In the genomic region with DNA sequence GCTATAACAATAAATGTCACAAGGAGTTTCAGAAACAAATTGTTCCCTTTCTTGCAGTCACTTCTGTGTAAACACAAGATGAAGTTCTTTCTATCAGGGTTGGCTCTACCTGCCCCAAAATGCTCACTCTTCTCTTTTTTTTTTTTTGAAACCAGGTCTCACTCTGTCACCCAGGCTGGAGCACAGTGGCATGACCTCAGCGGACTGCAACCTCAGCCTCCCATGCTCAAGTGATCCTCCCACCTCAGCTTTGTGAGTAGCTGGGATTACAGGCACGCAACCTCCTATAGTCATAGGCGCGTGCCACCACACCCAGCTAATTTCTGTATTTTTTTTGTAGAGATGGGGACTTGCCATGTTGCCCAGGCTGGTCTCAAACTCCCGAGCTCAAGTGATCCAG, we compare ENCODE assay signal across 23 cellular contexts. TPM values are rescaled to one million over a fixed set of nuclear protein-coding genes. Genes with fewer than 3 reads are reported as not detected.
DNase-seq lines count a peak whose midpoint lies in the region; ATAC-seq, FAIRE-seq and TF ChIP-seq lines count a peak whose summit lies in the region.
"Had no signal": no experiment of that assay in that cellular context is flagged by ENCODE, and none has a peak within 500 bp of the region (broad histone marks: within the 10 kb centered on the region; RNA-seq: fewer than 3 reads in every experiment).

No MANE protein-coding gene starts in this region.

- no peak overlapping the region for H2BK5ac ChIP-seq in neuronal stem cell (ENCODE audit: low read length)

- H4K91ac ChIP-seq in neuronal stem cell (ENCODE audit: low read depth, low read length, poor library complexity): no peak overlapping the region

- no peak overlapping the region for H3K4ac ChIP-seq in neuronal stem cell (ENCODE audit: low read length)

- no peak overlapping the region for H2BK120ac ChIP-seq in neuronal stem cell (ENCODE audit: low read depth, low read length)

- no peaks in the 10 kb centered on the region for H3K9me3 Mint-ChIP-seq in activated CD8-positive, alpha-beta memory T cell treated with anti-CD3 and anti-CD28 coated beads, Interleukin-2, amount 10 ng/mL, durations not matched to agents 7 days and 5 days (ENCODE audit: low read depth)
- no peaks in the 10 kb centered on the region for H3K9me3 Mint-ChIP-seq in nephron progenitor cell
- H3K9me3 Mint-ChIP-seq in natural killer cell treated with Interleukin-12 subunit alpha and Interleukin-12 subunit beta and Interleukin-15 and Interleukin-18, amount 100 ng/mL, for 72 hours: no peaks in the 10 kb centered on the region
- H3K9me3 Mint-ChIP-seq: CD4-positive, alpha-beta T cell; CD8-positive, alpha-beta memory T cell; GM23338 had no signal

- H3K4me1 Mint-ChIP-seq in activated CD8-positive, alpha-beta memory T cell treated with anti-CD3 and anti-CD28 coated beads, Interleukin-2, amount 10 ng/mL, durations not matched to agents 7 days and 5 days: peaks cover 8% of the 10 kb centered on the region
- peaks cover 25% of the 10 kb centered on the region for H3K4me1 Mint-ChIP-seq in nephron progenitor cell
- peaks cover 0 to 4% of the 10 kb centered on the region in 2 donors for H3K4me1 Mint-ChIP-seq in natural killer cell treated with Interleukin-12 subunit alpha and Interleukin-12 subunit beta and Interleukin-15 and Interleukin-18, amount 100 ng/mL, for 72 hours (ENCODE audit: low read depth in 2 of 2)
- H3K4me1 Mint-ChIP-seq: CD14-positive monocyte; CD8-positive, alpha-beta memory T cell had no signal

- H3K14ac ChIP-seq in neuronal stem cell (ENCODE audit: low read length): no peak overlapping the region

- no peak overlapping the region for H4K8ac ChIP-seq in neuronal stem cell (ENCODE audit: low read depth, low read length)

- H3K27ac ChIP-seq in neuronal stem cell (replicated peaks; ENCODE audit: low read length) (no peak overlapping the region), small intestine (ENCODE audit: low read depth in 1 of 2, low read length in 1 of 2) (no peak overlapping the region)
- H3K27ac ChIP-seq: 22Rv1; BLaER1 treated with 17β-estradiol and CSF1 and Interleukin-3, amounts not matched to agents 10 nM and 100 nM had no signal

- H3K27me3 Mint-ChIP-seq in activated CD8-positive, alpha-beta memory T cell treated with anti-CD3 and anti-CD28 coated beads, Interleukin-2, amount 10 ng/mL, durations not matched to agents 7 days and 5 days: no peaks in the 10 kb centered on the region
- H3K27me3 Mint-ChIP-seq in nephron progenitor cell (ENCODE audit: low read depth, poor library complexity): peaks cover 3% of the 10 kb centered on the region
- no peaks in the 10 kb centered on the region for H3K27me3 Mint-ChIP-seq in natural killer cell treated with Interleukin-12 subunit alpha and Interleukin-12 subunit beta and Interleukin-15 and Interleukin-18, amount 100 ng/mL, for 72 hours
- H3K27me3 Mint-ChIP-seq: CD4-positive, alpha-beta T cell had no signal

- CTCF ChIA-PET in activated CD8-positive, alpha-beta memory T cell treated with anti-CD3 and anti-CD28 coated beads, Interleukin-2, amount 10 ng/mL, durations not matched to agents 7 days and 5 days (lab: Charles Lee): no interaction called here

- no peak overlapping the region for H2BK12ac ChIP-seq in neuronal stem cell (ENCODE audit: low read length)

- no peak overlapping the region for H3K9ac ChIP-seq in neuronal stem cell (ENCODE audit: low read depth, low read length, poor library complexity)
- H3K9ac ChIP-seq: BLaER1 treated with 17β-estradiol and CSF1 and Interleukin-3, amounts not matched to agents 10 nM and 100 nM had no signal

- no peak for FAIRE-seq in small intestine (lab: Jason Lieb, UNC)
- FAIRE-seq: A204.1, D721Med, GM12878, H54 had no signal

- H2AK5ac ChIP-seq in neuronal stem cell (ENCODE audit: low read depth, low read length): peak overlapping the region; percentile 79

- no peak overlapping the region for H3K4me2 ChIP-seq in neuronal stem cell (ENCODE audit: insufficient read depth, low read length, poor library complexity, severe bottlenecking)
- H3K4me2 ChIP-seq: BLaER1 treated with 17β-estradiol and CSF1 and Interleukin-3, amounts not matched to agents 10 nM and 100 nM; GM23338 had no signal

- H3K4me3 ChIP-seq in neuronal stem cell (ENCODE audit: low read length in 2 of 2): no peak overlapping the region
- H3K4me3 ChIP-seq in small intestine (ENCODE audit: low read depth in 1 of 2, low read length in 2 of 2): no peak overlapping the region
- H3K4me3 ChIP-seq: BLaER1 treated with 17β-estradiol and CSF1 and Interleukin-3, amounts not matched to agents 10 nM and 100 nM; GM12878; GM23338 had no signal

- H3K36me3 ChIP-seq in neuronal stem cell (replicated peaks in 1 of 2; ENCODE audit: control insufficient read depth in 2 of 2, insufficient read depth in 2 of 2, low read length in 2 of 2) (no peaks in the 10 kb centered on the region), small intestine (ENCODE audit: control insufficient read depth in 2 of 2, insufficient read depth in 2 of 2, low read length in 2 of 2) (no peaks in the 10 kb centered on the region)
- H3K36me3 ChIP-seq: BE2C; BLaER1 treated with 17β-estradiol and CSF1 and Interleukin-3, amounts not matched to agents 10 nM and 100 nM had no signal

- no peaks in the 10 kb centered on the region for H3K27me3 ChIP-seq in neuronal stem cell (ENCODE audit: control insufficient read depth in 3 of 3, insufficient read depth in 3 of 3, low read depth in 1 of 3, low read length in 3 of 3)
- H3K27me3 ChIP-seq in small intestine (ENCODE audit: control insufficient read depth in 2 of 2, insufficient read depth in 2 of 2, low read length in 2 of 2): no peaks in the 10 kb centered on the region
- H3K27me3 ChIP-seq: BE2C; BLaER1 treated with 17β-estradiol and CSF1 and Interleukin-3, amounts not matched to agents 10 nM and 100 nM had no signal

- DNase-seq in activated CD8-positive, alpha-beta memory T cell treated with anti-CD3 and anti-CD28 coated beads, Interleukin-2, amount 50 U/mL, for 48 hours: peak; percentile 4
- DNase-seq in activated CD8-positive, alpha-beta memory T cell treated with anti-CD3 and anti-CD28 coated beads, Interleukin-2, amount 10 ng/mL, durations not matched to agents 7 days and 5 days: no peak
- no peak for DNase-seq in nephron progenitor cell
- no peak for DNase-seq in neuronal stem cell (ENCODE audit: low spot score)
- DNase-seq in small intestine: no peak
- no peak for DNase-seq in natural killer cell treated with Interleukin-12 subunit alpha and Interleukin-12 subunit beta and Interleukin-15 and Interleukin-18, amount 100 ng/mL, for 72 hours (ENCODE audit: low spot score)
- no peak for DNase-seq in OCI-M2 (lab: John Stamatoyannopoulos, UW; ENCODE audit: unreplicated experiment)
- DNase-seq: BE2C; CD4-positive, alpha-beta T cell; CD8-positive, alpha-beta memory T cell; DMS 273 treated with DMSO at 0.1 percent for 48 hours; EL; GDM1; HCEC 1CT had no signal

- H3K36me3 Mint-ChIP-seq in activated CD8-positive, alpha-beta memory T cell treated with anti-CD3 and anti-CD28 coated beads, Interleukin-2, amount 10 ng/mL, durations not matched to agents 7 days and 5 days: no peaks in the 10 kb centered on the region
- H3K36me3 Mint-ChIP-seq in nephron progenitor cell (ENCODE audit: low read depth): no peaks in the 10 kb centered on the region
- no peaks in the 10 kb centered on the region for H3K36me3 Mint-ChIP-seq in natural killer cell treated with Interleukin-12 subunit alpha and Interleukin-12 subunit beta and Interleukin-15 and Interleukin-18, amount 100 ng/mL, for 72 hours
- H3K36me3 Mint-ChIP-seq: CD14-positive monocyte had no signal

- H3K9me3 ChIP-seq in neuronal stem cell (replicated peaks in 1 of 2; ENCODE audit: control insufficient read depth in 2 of 2, insufficient read depth in 1 of 2, low read depth in 1 of 2, low read length in 2 of 2): no peaks in the 10 kb centered on the region
- no peaks in the 10 kb centered on the region for H3K9me3 ChIP-seq in small intestine (ENCODE audit: control insufficient read depth, low read depth)
- H3K9me3 ChIP-seq: BE2C; BLaER1 treated with 17β-estradiol and CSF1 and Interleukin-3, amounts not matched to agents 10 nM and 100 nM had no signal

- no peak for ATAC-seq in activated CD8-positive, alpha-beta memory T cell treated with anti-CD3 and anti-CD28 coated beads, Interleukin-2, amount 10 ng/mL, durations not matched to agents 7 days and 5 days
- peak; percentile 33 for ATAC-seq in esophagus mucosa
- ATAC-seq in natural killer cell treated with Interleukin-12 subunit alpha and Interleukin-12 subunit beta and Interleukin-15 and Interleukin-18, amount 100 ng/mL, for 72 hours: no peak
- ATAC-seq: GM12878, GM23338 had no signal

- H3K23ac ChIP-seq in neuronal stem cell (ENCODE audit: low read depth, low read length, poor library complexity): no peak overlapping the region

- H3K4me1 ChIP-seq in neuronal stem cell (ENCODE audit: control insufficient read depth in 2 of 2, insufficient read depth in 1 of 2, low read depth in 1 of 2, low read length in 2 of 2): peaks cover 11 to 16% of the 10 kb centered on the region in 2 donors
- no peaks in the 10 kb centered on the region for H3K4me1 ChIP-seq in small intestine (ENCODE audit: control insufficient read depth in 2 of 2, insufficient read depth in 1 of 2, low read depth in 1 of 2, low read length in 1 of 2)
- H3K4me1 ChIP-seq: BE2C; BLaER1 treated with 17β-estradiol and CSF1 and Interleukin-3, amounts not matched to agents 10 nM and 100 nM had no signal

- H3K4me3 Mint-ChIP-seq in activated CD8-positive, alpha-beta memory T cell treated with anti-CD3 and anti-CD28 coated beads, Interleukin-2, amount 10 ng/mL, durations not matched to agents 7 days and 5 days: no peak overlapping the region
- no peak overlapping the region for H3K4me3 Mint-ChIP-seq in nephron progenitor cell
- H3K4me3 Mint-ChIP-seq in natural killer cell treated with Interleukin-12 subunit alpha and Interleukin-12 subunit beta and Interleukin-15 and Interleukin-18, amount 100 ng/mL, for 72 hours: no peak overlapping the region
- H3K4me3 Mint-ChIP-seq: CD14-positive monocyte; CD4-positive, alpha-beta T cell; CD8-positive, alpha-beta memory T cell; GM23338 had no signal

- no peak for TF ChIP-seq CTCF in nephron progenitor cell (IDR thresholded peaks at IDR 0.05)

- no peak overlapping the region for H2AFZ ChIP-seq in neuronal stem cell (ENCODE audit: low read length)
- H2AFZ ChIP-seq: GM23338 had no signal

- no CpG with 5 or more reads among the region's 5 CpGs for WGBS in neuronal stem cell (ENCODE audit: extremely low coverage in 2 of 2, insufficient read length in 2 of 2, insufficient replicate concordance in 1 of 2), 2 donors
- 89 to 96% (median 93%) methylated on average over 5 of the region's 5 CpGs for WGBS in small intestine, 3 donors

- no peak overlapping the region for H3K27ac Mint-ChIP-seq in activated CD8-positive, alpha-beta memory T cell treated with anti-CD3 and anti-CD28 coated beads, Interleukin-2, amount 10 ng/mL, durations not matched to agents 7 days and 5 days
- peak overlapping the region; percentile 89 for H3K27ac Mint-ChIP-seq in nephron progenitor cell
- H3K27ac Mint-ChIP-seq in natural killer cell treated with Interleukin-12 subunit alpha and Interleukin-12 subunit beta and Interleukin-15 and Interleukin-18, amount 100 ng/mL, for 72 hours: no peak overlapping the region
- H3K27ac Mint-ChIP-seq: CD4-positive, alpha-beta T cell; CD8-positive, alpha-beta memory T cell; GM23338 had no signal

- H3K18ac ChIP-seq in neuronal stem cell (ENCODE audit: low read length): peak overlapping the region; percentile 83

- H3K79me1 ChIP-seq in neuronal stem cell (ENCODE audit: low read depth, low read length): no peaks in the 10 kb centered on the region

- H2BK15ac ChIP-seq in neuronal stem cell (ENCODE audit: low read length): no peak overlapping the region

RNA-seq across cellular contexts. Expression of a gene that starts 10.5 kb away (rescaled TPM):
- 10 to 100 TPM; 10.9 to 15.8 TPM for total RNA-seq in activated CD8-positive, alpha-beta memory T cell treated with anti-CD3 and anti-CD28 coated beads, Interleukin-2, amount 10 ng/mL, durations not matched to agents 7 days and 5 days
- 175 TPM for total RNA-seq in esophagus mucosa
- polyA plus RNA-seq in neuronal stem cell (2013, experiment 1 of 2): 123 TPM
- polyA plus RNA-seq in neuronal stem cell (2013, experiment 2 of 2): 121 TPM
- 10 to 100 TPM; 20.3 to 24.8 (median 24.0) TPM for polyA plus RNA-seq in small intestine
- 10 to 100 TPM; 12.5 to 18.7 TPM for total RNA-seq in natural killer cell treated with Interleukin-12 subunit alpha and Interleukin-12 subunit beta and Interleukin-15 and Interleukin-18, amount 100 ng/mL, for 72 hours

RNA-seq across cellular contexts. Expression of a gene that starts 22.6 kb away (rescaled TPM):
- 10 to 100 TPM; 25.0 to 27.7 TPM for total RNA-seq in activated CD8-positive, alpha-beta memory T cell treated with anti-CD3 and anti-CD28 coated beads, Interleukin-2, amount 10 ng/mL, durations not matched to agents 7 days and 5 days
- total RNA-seq in esophagus mucosa: 24.6 TPM
- polyA plus RNA-seq in neuronal stem cell (2013, experiment 1 of 2): 36.6 TPM
- polyA plus RNA-seq in neuronal stem cell (2013, experiment 2 of 2): 38.1 TPM
- polyA plus RNA-seq in small intestine: 10 to 100 TPM; 26.7 to 33.1 (median 30.5) TPM
- 10 to 100 TPM; 24.8 to 25.5 TPM for total RNA-seq in natural killer cell treated with Interleukin-12 subunit alpha and Interleukin-12 subunit beta and Interleukin-15 and Interleukin-18, amount 100 ng/mL, for 72 hours

RNA-seq across cellular contexts. Expression of a gene that starts 22.7 kb away (rescaled TPM):
- total RNA-seq in activated CD8-positive, alpha-beta memory T cell treated with anti-CD3 and anti-CD28 coated beads, Interleukin-2, amount 10 ng/mL, durations not matched to agents 7 days and 5 days: 1 to 10 TPM; 6.5 to 10.0 TPM
- 8.1 TPM for total RNA-seq in esophagus mucosa
- 9.0 TPM for polyA plus RNA-seq in neuronal stem cell (2013, experiment 1 of 2)
- polyA plus RNA-seq in neuronal stem cell (2013, experiment 2 of 2): 7.7 TPM
- 10 to 100 TPM in 2 of 3 donors, 1 to 10 TPM in 1; 6.5 to 12.7 (median 12.1) TPM for polyA plus RNA-seq in small intestine
- 10 to 100 TPM in 1 of 2 donors, 1 to 10 TPM in 1; 9.8 to 12.3 TPM for total RNA-seq in natural killer cell treated with Interleukin-12 subunit alpha and Interleukin-12 subunit beta and Interleukin-15 and Interleukin-18, amount 100 ng/mL, for 72 hours
